ENCODE assay signal across 2 cellular contexts in genomic region chr9:14478175-14479165, GRCh38.
TF ChIP-seq lines count a peak whose summit lies in the region.

No MANE protein-coding gene starts in this region.

TF ChIP-seq in HepG2, 621 proteins besides CTCF, POLR2A, EP300 and RAD21 (continued from another document):
- TF ChIP-seq ATF4 (CRISPR knock-in tag; IDR thresholded peaks at IDR 0.05) = peak in 1 of 2 experiments; percentile 40; a peak in 1 of 4 replicates
- peak; percentile 51; the same call in 1 of the 2 replicates for TF ChIP-seq CEBPB (IDR thresholded peaks at IDR 0.05; ENCODE audit: borderline replicate concordance, low read depth, low read length)

TF ChIP-seq in SK-N-SH treated with all-trans-retinoic acid at 6 μM for 48 hours, 23 proteins besides CTCF, POLR2A, EP300 and RAD21 (continued from another document):
- TF ChIP-seq POU6F1 (CRISPR knock-in tag; IDR thresholded peaks at IDR 0.05; ENCODE audit: borderline replicate concordance, low read depth) (no peak), GLIS3 (CRISPR knock-in tag; IDR thresholded peaks at IDR 0.05) (no peak), ZC3H10 (CRISPR knock-in tag; IDR thresholded peaks at IDR 0.05) (no peak), SNAI2 (CRISPR knock-in tag; IDR thresholded peaks at IDR 0.05) (no peak), CSRNP3 (CRISPR knock-in tag; IDR thresholded peaks at IDR 0.05) (no peak), RARB (CRISPR knock-in tag; IDR thresholded peaks at IDR 0.05) (no peak), ZNF565 (CRISPR knock-in tag; conservative IDR thresholded peaks at IDR 0.05; ENCODE audit: low read depth) (no peak), ZFP30 (CRISPR knock-in tag; IDR thresholded peaks at IDR 0.05) (no peak), OSR1 (CRISPR knock-in tag; IDR thresholded peaks at IDR 0.05) (no peak), CSDC2 (CRISPR knock-in tag; IDR thresholded peaks at IDR 0.05) (no peak), PPARA (CRISPR knock-in tag; IDR thresholded peaks at IDR 0.05; ENCODE audit: borderline replicate concordance) (no peak), ZNF70 (CRISPR knock-in tag; IDR thresholded peaks at IDR 0.05) (no peak), ISL1 (CRISPR knock-in tag; IDR thresholded peaks at IDR 0.05) (no peak)
